ENCODE assay signal across 7 cellular contexts in the genomic region with DNA sequence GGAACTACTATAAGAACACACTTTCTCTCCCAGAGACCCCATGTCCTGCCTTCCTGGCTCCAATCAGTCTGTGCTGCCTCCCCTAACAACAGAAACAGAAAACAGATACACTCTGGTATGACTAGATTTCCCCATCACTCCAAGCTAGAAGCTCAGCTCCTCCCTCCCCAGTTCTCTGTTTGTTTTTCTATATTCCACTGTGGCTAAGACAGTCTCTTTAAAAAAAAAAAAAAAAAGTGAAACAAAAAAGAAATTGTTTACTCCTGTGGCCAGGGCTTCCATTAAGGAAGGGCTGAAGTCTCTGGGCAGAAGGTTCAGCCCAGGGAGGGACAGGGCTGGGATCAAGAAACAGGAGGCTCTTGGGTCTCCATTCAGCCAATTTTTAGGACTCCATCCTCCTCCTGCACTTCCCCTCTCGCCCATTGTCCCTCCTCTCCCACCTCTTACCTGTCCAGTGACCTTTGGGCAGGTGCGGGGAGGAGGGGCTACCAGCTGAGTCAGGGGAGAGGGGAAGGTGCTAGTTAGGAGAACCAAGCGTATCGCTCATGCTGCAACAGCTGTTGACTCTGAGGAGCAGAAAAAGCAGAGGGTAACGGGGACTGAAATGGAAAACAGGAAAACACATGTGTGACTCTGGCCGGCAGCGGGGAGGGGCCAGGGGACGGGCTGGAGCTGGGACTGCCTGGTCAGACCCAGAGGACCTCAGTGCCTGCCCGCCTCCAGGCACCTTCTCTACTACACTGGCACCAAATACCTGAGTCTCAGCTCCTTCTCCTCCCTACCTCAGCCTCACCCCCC. TPM values are rescaled to one million over a fixed set of nuclear protein-coding genes. Genes with fewer than 3 reads are reported as not detected.
DNase-seq lines count a peak whose midpoint lies in the region; ATAC-seq lines count a peak whose summit lies in the region.
"Had no signal": no experiment of that assay in that cellular context is flagged by ENCODE, and none has a peak within 500 bp of the region (broad histone marks: within the 10 kb centered on the region; RNA-seq: fewer than 3 reads in every experiment).

No MANE protein-coding gene starts in this region.

- DNase-seq in activated CD4-positive, alpha-beta T cell treated with anti-CD3 and anti-CD28 coated beads, Interleukin-2, amount 10 ng/mL, durations not matched to agents 24 days and 14 days, result peak; percentile 67
- DNase-seq in activated CD4-positive, alpha-beta T cell treated with anti-CD3 and anti-CD28 coated beads for 48 hours, result no peak
- DNase-seq in dermis blood vessel endothelial cell, result peak; percentile 86
- no peak for DNase-seq in NCI-H1092 treated with DMSO at 0.1 percent for 48 hours (lab: John Stamatoyannopoulos, UW)
- DNase-seq in activated T-cell treated with anti-CD3 and anti-CD28 coated beads, Interleukin-2, amount 50 U/mL, for 4 hours, result no peak
- DNase-seq: DND-41 had no signal

- peaks cover 5% of the 10 kb centered on the region for H3K4me1 ChIP-seq in rectal smooth muscle tissue (ENCODE audit: control insufficient read depth, insufficient read depth, low read length)

- intact Hi-C loops in activated CD4-positive, alpha-beta T cell treated with anti-CD3 and anti-CD28 coated beads, Interleukin-2, amount 10 ng/mL, durations not matched to agents 24 days and 14 days (cut with micrococcal nuclease), result no loop called here

- no peak for ATAC-seq in activated T-cell treated with anti-CD3 and anti-CD28 coated beads, Interleukin-2, amount 50 U/mL, for 4 hours

- H3K36me3 Mint-ChIP-seq in activated CD4-positive, alpha-beta T cell treated with anti-CD3 and anti-CD28 coated beads, Interleukin-2, amount 10 ng/mL, durations not matched to agents 24 days and 14 days (ENCODE audit: low read depth), result no peaks in the 10 kb centered on the region
- H3K36me3 Mint-ChIP-seq in activated T-cell treated with anti-CD3 and anti-CD28 coated beads, Interleukin-2, amount 50 U/mL, for 4 hours (ENCODE audit: insufficient read depth), result no peaks in the 10 kb centered on the region

- no peaks in the 10 kb centered on the region for H3K36me3 ChIP-seq in rectal smooth muscle tissue (ENCODE audit: control insufficient read depth, insufficient read depth, low read length)

- H3K27ac ChIP-seq in rectal smooth muscle tissue (ENCODE audit: low read depth, low read length), result no peak overlapping the region

- H3K4me3 Mint-ChIP-seq in activated CD4-positive, alpha-beta T cell treated with anti-CD3 and anti-CD28 coated beads, Interleukin-2, amount 10 ng/mL, durations not matched to agents 24 days and 14 days, result no peak overlapping the region
- no peak overlapping the region for H3K4me3 Mint-ChIP-seq in activated T-cell treated with anti-CD3 and anti-CD28 coated beads, Interleukin-2, amount 50 U/mL, for 4 hours

- no peak overlapping the region for H3K9ac ChIP-seq in rectal smooth muscle tissue (ENCODE audit: low read length)

- no peaks in the 10 kb centered on the region for H3K27me3 ChIP-seq in rectal smooth muscle tissue (ENCODE audit: control insufficient read depth, insufficient read depth, low read length)

- H3K27me3 Mint-ChIP-seq in activated CD4-positive, alpha-beta T cell treated with anti-CD3 and anti-CD28 coated beads, Interleukin-2, amount 10 ng/mL, durations not matched to agents 24 days and 14 days, result peaks cover 9% of the 10 kb centered on the region
- peaks cover 11% of the 10 kb centered on the region for H3K27me3 Mint-ChIP-seq in activated T-cell treated with anti-CD3 and anti-CD28 coated beads, Interleukin-2, amount 50 U/mL, for 4 hours (ENCODE audit: low read depth)

- H3K27ac Mint-ChIP-seq in activated CD4-positive, alpha-beta T cell treated with anti-CD3 and anti-CD28 coated beads, Interleukin-2, amount 10 ng/mL, durations not matched to agents 24 days and 14 days, result peak overlapping the region; percentile 80

- H3K4me3 ChIP-seq in rectal smooth muscle tissue (ENCODE audit: low read length), result peak overlapping the region; percentile 40

- H3K9me3 Mint-ChIP-seq in activated CD4-positive, alpha-beta T cell treated with anti-CD3 and anti-CD28 coated beads, Interleukin-2, amount 10 ng/mL, durations not matched to agents 24 days and 14 days, result no peaks in the 10 kb centered on the region
- no peaks in the 10 kb centered on the region for H3K9me3 Mint-ChIP-seq in activated T-cell treated with anti-CD3 and anti-CD28 coated beads, Interleukin-2, amount 50 U/mL, for 4 hours

- peaks cover 32% of the 10 kb centered on the region for H3K4me1 Mint-ChIP-seq in activated CD4-positive, alpha-beta T cell treated with anti-CD3 and anti-CD28 coated beads, Interleukin-2, amount 10 ng/mL, durations not matched to agents 24 days and 14 days
- H3K4me1 Mint-ChIP-seq in activated T-cell treated with anti-CD3 and anti-CD28 coated beads, Interleukin-2, amount 50 U/mL, for 4 hours (ENCODE audit: low read depth), result peaks cover 17% of the 10 kb centered on the region

RNA-seq across cellular contexts. Expression of a gene that starts 4.2 kb away (rescaled TPM):
- 0.40 TPM in 1 of 2 replicates, not detected in the other for total RNA-seq in activated CD4-positive, alpha-beta T cell treated with anti-CD3 and anti-CD28 coated beads, Interleukin-2, amount 10 ng/mL, durations not matched to agents 24 days and 14 days
- total RNA-seq in dermis blood vessel endothelial cell, result 4.8 and 8.3 TPM in 2 replicates
- under 1 TPM; 0.16 to 0.51 (median 0.19) TPM for total RNA-seq in activated T-cell treated with anti-CD3 and anti-CD28 coated beads, Interleukin-2, amount 50 U/mL, for 4 hours

RNA-seq across cellular contexts. Expression of a gene that starts 10.3 kb away (rescaled TPM):
- total RNA-seq in activated CD4-positive, alpha-beta T cell treated with anti-CD3 and anti-CD28 coated beads, Interleukin-2, amount 10 ng/mL, durations not matched to agents 24 days and 14 days, result 189 and 194 TPM in 2 replicates
- 30.1 and 38.1 TPM in 2 replicates for total RNA-seq in dermis blood vessel endothelial cell
- 100 to 1,000 TPM; 247 to 250 (median 249) TPM for total RNA-seq in activated T-cell treated with anti-CD3 and anti-CD28 coated beads, Interleukin-2, amount 50 U/mL, for 4 hours

RNA-seq across cellular contexts. Expression of a gene that starts 17.0 kb away (rescaled TPM):
- 2.1 and 3.2 TPM in 2 replicates for total RNA-seq in activated CD4-positive, alpha-beta T cell treated with anti-CD3 and anti-CD28 coated beads, Interleukin-2, amount 10 ng/mL, durations not matched to agents 24 days and 14 days
- total RNA-seq in dermis blood vessel endothelial cell, result 73.3 and 138 TPM in 2 replicates
- 1 to 10 TPM in 2 of 3 donors, under 1 TPM in 1; 0.76 to 1.6 (median 1.2) TPM for total RNA-seq in activated T-cell treated with anti-CD3 and anti-CD28 coated beads, Interleukin-2, amount 50 U/mL, for 4 hours

RNA-seq across cellular contexts. Expression of a gene that starts 52.1 kb away (rescaled TPM):
- total RNA-seq in activated CD4-positive, alpha-beta T cell treated with anti-CD3 and anti-CD28 coated beads, Interleukin-2, amount 10 ng/mL, durations not matched to agents 24 days and 14 days, result 34.2 and 35.2 TPM in 2 replicates
- total RNA-seq in dermis blood vessel endothelial cell, result 59.4 and 126 TPM in 2 replicates
- 10 to 100 TPM; 19.3 to 33.7 (median 26.2) TPM for total RNA-seq in activated T-cell treated with anti-CD3 and anti-CD28 coated beads, Interleukin-2, amount 50 U/mL, for 4 hours

RNA-seq across cellular contexts. Expression of a gene that starts 52.9 kb away (rescaled TPM):
- total RNA-seq in activated CD4-positive, alpha-beta T cell treated with anti-CD3 and anti-CD28 coated beads, Interleukin-2, amount 10 ng/mL, durations not matched to agents 24 days and 14 days, result 119 and 126 TPM in 2 replicates
- total RNA-seq in dermis blood vessel endothelial cell, result 48.8 and 70.6 TPM in 2 replicates
- 100 to 1,000 TPM; 133 to 139 (median 138) TPM for total RNA-seq in activated T-cell treated with anti-CD3 and anti-CD28 coated beads, Interleukin-2, amount 50 U/mL, for 4 hours

Comparison
In these comparisons a context has a peak if more than half of its experiments do, and no peak if none do; other contexts are left out.
1. DNase-seq: peak in activated CD4-positive, alpha-beta T cell treated with anti-CD3 and anti-CD28 coated beads, Interleukin-2, amount 10 ng/mL, durations not matched to agents 24 days and 14 days (single experiment) and dermis blood vessel endothelial cell (single experiment); none in activated CD4-positive, alpha-beta T cell treated with anti-CD3 and anti-CD28 coated beads for 48 hours (single experiment), NCI-H1092 treated with DMSO at 0.1 percent for 48 hours (single experiment) and activated T-cell treated with anti-CD3 and anti-CD28 coated beads, Interleukin-2, amount 50 U/mL, for 4 hours (single experiment).
2. RNA of a gene that starts 17.0 kb away (total RNA-seq): 73.3 to 138 TPM in dermis blood vessel endothelial cell; 2.1 to 3.2 TPM in activated CD4-positive, alpha-beta T cell treated with anti-CD3 and anti-CD28 coated beads, Interleukin-2, amount 10 ng/mL, durations not matched to agents 24 days and 14 days and 0.76 to 1.6 TPM in activated T-cell treated with anti-CD3 and anti-CD28 coated beads, Interleukin-2, amount 50 U/mL, for 4 hours; every median in the first group is over 10 times any median in the second.